Comparison of ENCODE assay signal across 11 cellular contexts in genomic region chr19:32676895-32677359, GRCh38. TPM values are rescaled to one million over a fixed set of nuclear protein-coding genes. Genes with fewer than 3 reads are reported as not detected.
DNase-seq lines count a peak whose midpoint lies in the region; ATAC-seq lines count a peak whose summit lies in the region.
"Had no signal": no experiment of that assay in that cellular context is flagged by ENCODE, and none has a peak within 500 bp of the region (broad histone marks: within the 10 kb centered on the region; RNA-seq: fewer than 3 reads in every experiment).

No MANE protein-coding gene starts in this region.

- peaks cover 68% of the 10 kb centered on the region for H3K27me3 Mint-ChIP-seq in activated naive CD4-positive, alpha-beta T cell treated with anti-CD3 and anti-CD28 coated beads, Interleukin-2, amount 10 ng/mL, durations not matched to agents 7 days and 5 days
- H3K27me3 Mint-ChIP-seq in activated CD4-positive, alpha-beta memory T cell treated with anti-CD3 and anti-CD28 coated beads for 36 hours: peaks cover 11% of the 10 kb centered on the region

- no peak for DNase-seq in activated naive CD4-positive, alpha-beta T cell treated with anti-CD3 and anti-CD28 coated beads, Interleukin-2, amount 10 ng/mL, durations not matched to agents 7 days and 5 days
- no peak for DNase-seq in activated naive CD4-positive, alpha-beta T cell treated with anti-CD3 and anti-CD28 coated beads, Interleukin-2, amount 50 U/mL, for 72 hours (ENCODE audit: low spot score in 2 of 2)
- DNase-seq in activated CD4-positive, alpha-beta memory T cell treated with anti-CD3 and anti-CD28 coated beads for 36 hours: no peak
- DNase-seq in iris pigment epithelial cell (ENCODE audit: low read depth) (peak; percentile 25), AG20443 (ENCODE audit: low spot score) (no peak), SIG-M5 (lab: John Stamatoyannopoulos, UW) (no peak), NCI-H510A (lab: John Stamatoyannopoulos, UW) (no peak)
- no peak for DNase-seq in stimulated activated effector memory CD8-positive, alpha-beta T cell treated with anti-CD3 and anti-CD28 coated beads, Interleukin-12 subunit alpha, Interleukin-12 subunit beta, amount 100 ng/mL, for 72 hours (ENCODE audit: low spot score in 2 of 2)
- DNase-seq: BE2C; stimulated activated CD4-positive, alpha-beta T cell treated with anti-CD3 and anti-CD28 coated beads, Interleukin-4, amount 100 ng/mL, for 24 hours; tibial artery had no signal

- H3K4me3 Mint-ChIP-seq in activated naive CD4-positive, alpha-beta T cell treated with anti-CD3 and anti-CD28 coated beads, Interleukin-2, amount 10 ng/mL, durations not matched to agents 7 days and 5 days: peak overlapping the region; percentile 65
- peak overlapping the region; percentile 37 for H3K4me3 Mint-ChIP-seq in activated CD4-positive, alpha-beta memory T cell treated with anti-CD3 and anti-CD28 coated beads for 36 hours
- peak overlapping the region; percentile 83 for H3K4me3 Mint-ChIP-seq in stimulated activated effector memory CD8-positive, alpha-beta T cell treated with anti-CD3 and anti-CD28 coated beads, Interleukin-12 subunit alpha, Interleukin-12 subunit beta, amount 100 ng/mL, for 72 hours

- peaks cover 32% of the 10 kb centered on the region for H3K4me1 Mint-ChIP-seq in activated naive CD4-positive, alpha-beta T cell treated with anti-CD3 and anti-CD28 coated beads, Interleukin-2, amount 10 ng/mL, durations not matched to agents 7 days and 5 days
- peaks cover 23% of the 10 kb centered on the region for H3K4me1 Mint-ChIP-seq in activated CD4-positive, alpha-beta memory T cell treated with anti-CD3 and anti-CD28 coated beads for 36 hours (ENCODE audit: low read depth)
- peaks cover 32% of the 10 kb centered on the region for H3K4me1 Mint-ChIP-seq in stimulated activated effector memory CD8-positive, alpha-beta T cell treated with anti-CD3 and anti-CD28 coated beads, Interleukin-12 subunit alpha, Interleukin-12 subunit beta, amount 100 ng/mL, for 72 hours

- CTCF ChIA-PET in activated naive CD4-positive, alpha-beta T cell treated with anti-CD3 and anti-CD28 coated beads, Interleukin-2, amount 10 ng/mL, durations not matched to agents 7 days and 5 days (lab: Charles Lee): interaction anchor here (1.4 kb wide), 1 partner anchor 14 kb away, joined by 7 read pairs; the partner anchor contains the start of gene NUDT19
- CTCF ChIA-PET in activated CD4-positive, alpha-beta memory T cell treated with anti-CD3 and anti-CD28 coated beads for 36 hours (lab: Charles Lee): interaction anchor here (1.1 kb wide), 1 partner anchor 19 kb away, joined by 3 read pairs; no protein-coding TSS in a partner anchor

- POLR2A ChIA-PET in activated CD4-positive, alpha-beta memory T cell treated with anti-CD3 and anti-CD28 coated beads for 36 hours (lab: Charles Lee): interaction anchor here (1.6 kb wide), 1 partner anchor 15 kb away, joined by 5 read pairs; the partner anchor contains the start of gene NUDT19

- ATAC-seq in activated naive CD4-positive, alpha-beta T cell treated with anti-CD3 and anti-CD28 coated beads, Interleukin-2, amount 50 U/mL, for 72 hours: no peak
- ATAC-seq in stimulated activated effector memory CD8-positive, alpha-beta T cell treated with anti-CD3 and anti-CD28 coated beads, Interleukin-12 subunit alpha, Interleukin-12 subunit beta, amount 100 ng/mL, for 72 hours: no peak

- H3K36me3 Mint-ChIP-seq in activated naive CD4-positive, alpha-beta T cell treated with anti-CD3 and anti-CD28 coated beads, Interleukin-2, amount 10 ng/mL, durations not matched to agents 7 days and 5 days: peaks cover 3% of the 10 kb centered on the region
- H3K36me3 Mint-ChIP-seq in activated naive CD4-positive, alpha-beta T cell treated with anti-CD3 and anti-CD28 coated beads, Interleukin-2, amount 50 U/mL, for 72 hours: peaks cover 0 to 5% of the 10 kb centered on the region in 2 donors
- H3K36me3 Mint-ChIP-seq in activated CD4-positive, alpha-beta memory T cell treated with anti-CD3 and anti-CD28 coated beads for 36 hours: peaks cover 2% of the 10 kb centered on the region
- no peaks in the 10 kb centered on the region for H3K36me3 Mint-ChIP-seq in stimulated activated effector memory CD8-positive, alpha-beta T cell treated with anti-CD3 and anti-CD28 coated beads, Interleukin-12 subunit alpha, Interleukin-12 subunit beta, amount 100 ng/mL, for 72 hours

- H3K27ac Mint-ChIP-seq in activated naive CD4-positive, alpha-beta T cell treated with anti-CD3 and anti-CD28 coated beads, Interleukin-2, amount 10 ng/mL, durations not matched to agents 7 days and 5 days: no peak overlapping the region
- H3K27ac Mint-ChIP-seq in activated naive CD4-positive, alpha-beta T cell treated with anti-CD3 and anti-CD28 coated beads, Interleukin-2, amount 50 U/mL, for 72 hours: no peak overlapping the region
- no peak overlapping the region for H3K27ac Mint-ChIP-seq in activated CD4-positive, alpha-beta memory T cell treated with anti-CD3 and anti-CD28 coated beads for 36 hours
- H3K27ac Mint-ChIP-seq in stimulated activated effector memory CD8-positive, alpha-beta T cell treated with anti-CD3 and anti-CD28 coated beads, Interleukin-12 subunit alpha, Interleukin-12 subunit beta, amount 100 ng/mL, for 72 hours: no peak overlapping the region

- no peaks in the 10 kb centered on the region for H3K9me3 Mint-ChIP-seq in activated naive CD4-positive, alpha-beta T cell treated with anti-CD3 and anti-CD28 coated beads, Interleukin-2, amount 10 ng/mL, durations not matched to agents 7 days and 5 days
- H3K9me3 Mint-ChIP-seq in activated naive CD4-positive, alpha-beta T cell treated with anti-CD3 and anti-CD28 coated beads, Interleukin-2, amount 50 U/mL, for 72 hours: no peaks in the 10 kb centered on the region
- H3K9me3 Mint-ChIP-seq in activated CD4-positive, alpha-beta memory T cell treated with anti-CD3 and anti-CD28 coated beads for 36 hours: no peaks in the 10 kb centered on the region
- H3K9me3 Mint-ChIP-seq in stimulated activated effector memory CD8-positive, alpha-beta T cell treated with anti-CD3 and anti-CD28 coated beads, Interleukin-12 subunit alpha, Interleukin-12 subunit beta, amount 100 ng/mL, for 72 hours: no peaks in the 10 kb centered on the region

- intact Hi-C loops in activated CD4-positive, alpha-beta memory T cell treated with anti-CD3 and anti-CD28 coated beads for 36 hours (cut with micrococcal nuclease): loop anchor here (5.0 kb wide), 1 partner anchor 295 kb away; the partner anchor contains the start of genes CEP89 and FAAP24

RNA-seq across cellular contexts. Expression of gene RGS9BP, which starts 1.3 kb away (rescaled TPM):
- total RNA-seq in activated naive CD4-positive, alpha-beta T cell treated with anti-CD3 and anti-CD28 coated beads, Interleukin-2, amount 50 U/mL, for 72 hours: under 1 TPM in 1 of 2 donors, not detected in 1; 0.39 TPM
- total RNA-seq in activated CD4-positive, alpha-beta memory T cell treated with anti-CD3 and anti-CD28 coated beads for 36 hours: under 1 TPM; 0.10 to 0.19 TPM

RNA-seq across cellular contexts. Expression of gene ANKRD27, which starts 1.9 kb away (rescaled TPM):
- total RNA-seq in activated naive CD4-positive, alpha-beta T cell treated with anti-CD3 and anti-CD28 coated beads, Interleukin-2, amount 50 U/mL, for 72 hours: 10 to 100 TPM; 30.2 to 38.5 TPM
- total RNA-seq in activated CD4-positive, alpha-beta memory T cell treated with anti-CD3 and anti-CD28 coated beads for 36 hours: 10 to 100 TPM; 39.7 to 45.4 TPM

RNA-seq across cellular contexts. Expression of gene NUDT19, which starts 14.7 kb away (rescaled TPM):
- 10 to 100 TPM; 10.1 to 15.9 TPM for total RNA-seq in activated naive CD4-positive, alpha-beta T cell treated with anti-CD3 and anti-CD28 coated beads, Interleukin-2, amount 50 U/mL, for 72 hours
- 10 to 100 TPM; 14.9 to 15.0 TPM for total RNA-seq in activated CD4-positive, alpha-beta memory T cell treated with anti-CD3 and anti-CD28 coated beads for 36 hours

RNA-seq across cellular contexts. Expression of gene TDRD12, which starts 42.6 kb away (rescaled TPM):
- 1 to 10 TPM in 1 of 2 donors, under 1 TPM in 1; 0.09 to 5.8 TPM for total RNA-seq in activated naive CD4-positive, alpha-beta T cell treated with anti-CD3 and anti-CD28 coated beads, Interleukin-2, amount 50 U/mL, for 72 hours
- under 1 TPM; 0.24 to 0.63 TPM for total RNA-seq in activated CD4-positive, alpha-beta memory T cell treated with anti-CD3 and anti-CD28 coated beads for 36 hours
